ENCODE assay signal across 13 cellular contexts in the genomic region with DNA sequence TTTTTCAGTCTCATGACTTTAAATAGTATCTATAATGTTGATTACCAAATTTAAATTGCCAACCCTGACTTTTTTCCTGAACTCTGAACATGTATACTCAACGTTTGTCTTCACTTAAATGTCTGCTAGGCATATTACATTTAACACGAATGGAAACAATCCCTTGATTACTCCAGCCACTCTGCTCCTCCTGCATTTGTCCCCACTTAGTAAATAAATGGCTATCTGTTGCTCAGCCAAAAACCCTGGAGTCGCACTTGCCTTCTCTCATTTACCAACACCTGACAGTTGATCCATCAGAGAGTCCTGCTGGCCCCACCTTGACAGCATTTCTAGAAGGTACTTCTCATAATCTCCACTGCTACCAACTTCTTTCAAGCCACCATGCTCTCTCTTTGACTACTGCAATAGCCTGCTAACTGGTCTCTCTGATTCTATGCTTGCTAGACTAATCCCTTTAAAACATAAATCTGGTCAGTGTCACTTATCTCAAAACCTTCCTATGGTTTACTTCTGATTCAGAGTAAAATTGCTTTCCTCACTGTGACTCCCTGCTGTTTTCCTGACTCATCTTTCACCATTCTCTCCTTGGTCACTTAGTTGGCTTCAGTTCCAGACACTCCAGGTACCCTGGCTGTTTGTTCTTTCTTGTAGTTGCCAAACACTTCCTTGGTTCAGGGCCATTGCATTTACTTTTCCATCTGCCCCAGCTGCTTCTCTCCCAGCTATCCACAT. TPM values are rescaled to one million over a fixed set of nuclear protein-coding genes. Genes with fewer than 3 reads are reported as not detected.
DNase-seq lines count a peak whose midpoint lies in the region; ATAC-seq and TF ChIP-seq lines count a peak whose summit lies in the region.
"Had no signal": no experiment of that assay in that cellular context is flagged by ENCODE, and none has a peak within 500 bp of the region (broad histone marks: within the 10 kb centered on the region; RNA-seq: fewer than 3 reads in every experiment).

No MANE protein-coding gene starts in this region.

- peak overlapping the region; percentile 35; the same call in 1 of the 2 replicates for H3K4me2 ChIP-seq in MM.1S (ENCODE audit: low read depth, low read length)

- DNase-seq in EL (peak; percentile 15), MM.1S (no peak), body of pancreas (peak; percentile 28 to 58 (median 50)), non-pigmented ciliary epithelial cell (ENCODE audit: low read depth) (peak; percentile 43), posterior vena cava (ENCODE audit: low spot score) (no peak), tibial artery (no peak)
- DNase-seq in naive thymus-derived CD4-positive, alpha-beta T cell: no peak
- DNase-seq: activated CD4-positive, alpha-beta T cell treated with anti-CD3 and anti-CD28 coated beads for 1 hour; activated effector memory CD4-positive, alpha-beta T cell treated with anti-CD3 and anti-CD28 coated beads, Interleukin-2, amount 50 U/mL, for 16 hours; glutamatergic neuron; SIG-M5 had no signal

- H3K27me3 Mint-ChIP-seq in naive thymus-derived CD4-positive, alpha-beta T cell: no peaks in the 10 kb centered on the region
- H3K27me3 Mint-ChIP-seq: progenitor cell of endocrine pancreas had no signal

- H3K79me2 ChIP-seq in MM.1S (ENCODE audit: low read length): no peaks in the 10 kb centered on the region

- H3K9me3 Mint-ChIP-seq in naive thymus-derived CD4-positive, alpha-beta T cell: peaks cover 0 to 4% (median 0%) of the 10 kb centered on the region in 11 donors

- TF ChIP-seq CTCF in MM.1S (IDR thresholded peaks at IDR 0.05; ENCODE audit: low read length): no peak
- no peak for TF ChIP-seq CTCF in body of pancreas (IDR thresholded peaks at IDR 0.05)
- no peak for TF ChIP-seq CTCF in tibial artery (IDR thresholded peaks at IDR 0.05)

- ATAC-seq in body of pancreas (peak; percentile 95), HG03521 (IDR thresholded peaks at IDR 0.05; ENCODE audit: unreplicated experiment) (no peak)
- ATAC-seq in naive thymus-derived CD4-positive, alpha-beta T cell: no peak

- H3K36me3 ChIP-seq in MM.1S (replicated peaks; ENCODE audit: insufficient read depth, low read length) (no peaks in the 10 kb centered on the region), body of pancreas (replicated peaks in 1 of 2; ENCODE audit: insufficient read depth in 1 of 2, low read depth in 2 of 2) (peaks cover 0 to 3% of the 10 kb centered on the region in 2 donors), tibial artery (peaks cover 16 to 25% (median 16%) of the 10 kb centered on the region in 3 donors)
- peaks cover 0 to 12% (median 0%) of the 10 kb centered on the region in 3 experiments for H3K36me3 ChIP-seq in naive thymus-derived CD4-positive, alpha-beta T cell (ENCODE audit: control insufficient read depth in 2 of 3, insufficient read depth in 3 of 3, low read length in 3 of 3)

- no peaks in the 10 kb centered on the region for H4K20me1 ChIP-seq in MM.1S (ENCODE audit: insufficient read depth, low read length)

- H2AFZ ChIP-seq in MM.1S (ENCODE audit: low read length): no peak overlapping the region

- H3K4me3 Mint-ChIP-seq in naive thymus-derived CD4-positive, alpha-beta T cell: no peak overlapping the region

- no peaks in the 10 kb centered on the region for H3K9me2 ChIP-seq in MM.1S (replicated peaks; ENCODE audit: insufficient read depth, low read length)

- H3K27me3 ChIP-seq in MM.1S (replicated peaks; ENCODE audit: insufficient read depth, low read length) (no peaks in the 10 kb centered on the region), body of pancreas (no peaks in the 10 kb centered on the region), tibial artery (no peaks in the 10 kb centered on the region)
- no peaks in the 10 kb centered on the region for H3K27me3 ChIP-seq in naive thymus-derived CD4-positive, alpha-beta T cell (ENCODE audit: control insufficient read depth in 2 of 2, insufficient read depth in 2 of 2, low read length in 2 of 2)

- H3K4me1 Mint-ChIP-seq in naive thymus-derived CD4-positive, alpha-beta T cell: peaks cover 0 to 7% (median 0%) of the 10 kb centered on the region in 7 donors

- WGBS in body of pancreas, 2 donors: 32 to 45% methylated on average over 3 of the region's 3 CpGs

- TF ChIP-seq POLR2A in body of pancreas (IDR thresholded peaks at IDR 0.05): no peak

- peaks cover 7 to 58% (median 47%) of the 10 kb centered on the region in 5 donors for H3K36me3 Mint-ChIP-seq in naive thymus-derived CD4-positive, alpha-beta T cell

- intact Hi-C loops in body of pancreas (cut with DNase I) (no loop called here), posterior vena cava (cut with DNase I) (no loop called here), tibial artery (cut with DNase I; ENCODE audit: low total_unique reads) (no loop called here)
- intact Hi-C loops in naive thymus-derived CD4-positive, alpha-beta T cell (cut with micrococcal nuclease): no loop called here

- H3K9me3 ChIP-seq in MM.1S (replicated peaks; ENCODE audit: insufficient read depth, low read length) (no peaks in the 10 kb centered on the region), body of pancreas (no peaks in the 10 kb centered on the region), tibial artery (no peaks in the 10 kb centered on the region)
- no peaks in the 10 kb centered on the region for H3K9me3 ChIP-seq in naive thymus-derived CD4-positive, alpha-beta T cell (ENCODE audit: control insufficient read depth in 2 of 3, low read length in 3 of 3)

- peaks cover 17% of the 10 kb centered on the region for H3K4me1 ChIP-seq in MM.1S (ENCODE audit: low read length)
- peaks cover 31% of the 10 kb centered on the region for H3K4me1 ChIP-seq in body of pancreas
- H3K4me1 ChIP-seq in naive thymus-derived CD4-positive, alpha-beta T cell (ENCODE audit: control insufficient read depth in 2 of 2, insufficient read depth in 2 of 2, low read length in 2 of 2): no peaks in the 10 kb centered on the region
- no peaks in the 10 kb centered on the region for H3K4me1 ChIP-seq in tibial artery

- CTCF ChIA-PET in naive thymus-derived CD4-positive, alpha-beta T cell (lab: Charles Lee): no interaction called here

- peaks cover 7% of the 10 kb centered on the region for H3F3A ChIP-seq in MM.1S (ENCODE audit: insufficient read depth, low read length)

- no peak overlapping the region for H3K27ac ChIP-seq in MM.1S (ENCODE audit: low read length)
- H3K27ac ChIP-seq in body of pancreas: peak overlapping the region; percentile 14 to 54 (median 36)
- no peak overlapping the region for H3K27ac ChIP-seq in naive thymus-derived CD4-positive, alpha-beta T cell (ENCODE audit: low read depth, low read length)
- H3K27ac ChIP-seq in tibial artery: no peak overlapping the region

- POLR2A ChIA-PET in naive thymus-derived CD4-positive, alpha-beta T cell (lab: Charles Lee): no interaction called here

- no peak overlapping the region for H3K9ac ChIP-seq in MM.1S (ENCODE audit: low read length)

- H3K4me3 ChIP-seq in MM.1S (ENCODE audit: low read length) (no peak overlapping the region), body of pancreas (no peak overlapping the region), tibial artery (no peak overlapping the region)
- no peak overlapping the region for H3K4me3 ChIP-seq in naive thymus-derived CD4-positive, alpha-beta T cell (ENCODE audit: low read length)

- no peak overlapping the region for H3K27ac Mint-ChIP-seq in naive thymus-derived CD4-positive, alpha-beta T cell
- H3K27ac Mint-ChIP-seq: progenitor cell of endocrine pancreas had no signal

RNA-seq across cellular contexts. Expression of a gene that starts 31.9 kb away (rescaled TPM):
- 10 to 100 TPM; 15.5 to 22.8 TPM for total RNA-seq in body of pancreas
- 1 to 10 TPM; 4.7 to 9.7 (median 6.2) TPM for total RNA-seq in naive thymus-derived CD4-positive, alpha-beta T cell
- 10 to 100 TPM; 11.7 to 20.2 TPM for polyA plus RNA-seq in naive thymus-derived CD4-positive, alpha-beta T cell
- 10 to 100 TPM; 23.0 to 28.8 TPM for total RNA-seq in posterior vena cava

Comparison
In these comparisons a context has a peak if more than half of its experiments do, and no peak if none do; other contexts are left out.
1. DNase-seq: peak in EL (single experiment), body of pancreas (4 of 4) and non-pigmented ciliary epithelial cell (single experiment); none in MM.1S (single experiment), naive thymus-derived CD4-positive, alpha-beta T cell (0 of 9), posterior vena cava (single experiment) and tibial artery (0 of 2).
2. H3K27ac ChIP-seq: peak in body of pancreas (4 of 4); none in MM.1S (single experiment), naive thymus-derived CD4-positive, alpha-beta T cell (single experiment) and tibial artery (0 of 2).